1 cellular context compared by ENCODE assay signal in genomic region chr7:2958416-2959342, GRCh38.
TF ChIP-seq lines count a peak whose summit lies in the region.

No MANE protein-coding gene starts in this region.

TF ChIP-seq in HepG2, 621 proteins besides CTCF, POLR2A, EP300 and RAD21 (continued from another document):
- TF ChIP-seq, protein P1, sequence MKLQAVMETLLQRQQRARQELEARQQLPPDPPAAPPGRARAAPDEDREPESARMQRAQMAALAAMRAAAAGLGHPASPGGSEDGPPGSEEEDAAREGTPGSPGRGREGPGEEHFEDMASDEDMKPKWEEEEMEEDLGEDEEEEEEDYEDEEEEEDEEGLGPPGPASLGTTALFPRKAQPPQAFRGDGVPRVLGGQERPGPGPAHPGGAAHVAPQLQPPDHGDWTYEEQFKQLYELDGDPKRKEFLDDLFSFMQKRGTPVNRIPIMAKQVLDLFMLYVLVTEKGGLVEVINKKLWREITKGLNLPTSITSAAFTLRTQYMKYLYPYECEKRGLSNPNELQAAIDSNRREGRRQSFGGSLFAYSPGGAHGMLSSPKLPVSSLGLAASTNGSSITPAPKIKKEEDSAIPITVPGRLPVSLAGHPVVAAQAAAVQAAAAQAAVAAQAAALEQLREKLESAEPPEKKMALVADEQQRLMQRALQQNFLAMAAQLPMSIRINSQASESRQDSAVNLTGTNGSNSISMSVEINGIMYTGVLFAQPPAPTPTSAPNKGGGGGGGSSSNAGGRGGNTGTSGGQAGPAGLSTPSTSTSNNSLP (IDR thresholded peaks at IDR 0.05; ENCODE audit: low read depth, low read length), result no peak
- no peak for TF ChIP-seq ZNF343 (CRISPR knock-in tag; IDR thresholded peaks at IDR 0.05)
